ENCODE assay signal across 18 cellular contexts in the genomic region with DNA sequence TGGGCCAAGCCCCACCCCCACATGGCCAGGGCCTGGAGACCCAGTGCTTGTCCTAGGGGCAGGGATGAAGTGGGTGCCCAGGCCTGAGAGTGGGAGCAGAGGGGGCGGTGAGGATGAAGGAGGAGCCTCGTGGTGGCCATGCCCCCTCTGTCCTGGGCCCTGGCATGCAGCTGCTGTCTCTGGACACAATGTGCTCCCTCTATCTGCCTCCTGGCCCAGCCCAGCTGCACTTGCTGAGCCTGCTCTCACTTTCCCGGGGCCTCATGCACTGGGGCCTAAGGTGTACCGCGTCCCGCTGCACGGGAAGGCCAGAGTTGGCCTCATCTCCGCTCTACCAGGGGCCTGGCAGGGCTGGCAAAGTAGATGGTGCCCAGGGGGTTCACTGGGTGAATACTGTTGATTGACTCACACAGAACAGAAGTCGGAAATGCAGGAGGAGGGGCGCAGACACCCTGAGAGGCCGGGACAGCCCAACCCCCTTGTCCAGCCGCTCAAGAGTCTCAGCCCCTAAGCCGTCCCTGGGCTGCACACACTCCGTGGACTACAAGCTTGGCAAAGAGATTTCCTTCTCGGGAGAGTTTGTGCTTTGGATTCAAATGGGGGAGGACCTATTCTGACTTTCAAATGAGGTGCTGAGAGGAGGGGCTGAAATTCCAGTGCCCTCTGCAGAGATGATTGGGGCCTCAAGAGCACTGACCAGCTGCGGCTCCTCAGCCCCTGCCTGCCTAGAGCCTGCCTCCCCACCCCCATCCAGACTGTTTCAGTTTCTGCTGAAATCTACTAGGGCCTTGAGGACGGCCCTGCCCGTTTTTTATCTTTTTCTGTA.
DNase-seq lines count a peak whose midpoint lies in the region; ATAC-seq and TF ChIP-seq lines count a peak whose summit lies in the region.
"Had no signal": no experiment of that assay in that cellular context is flagged by ENCODE, and none has a peak within 500 bp of the region (broad histone marks: within the 10 kb centered on the region; RNA-seq: fewer than 3 reads in every experiment).

No MANE protein-coding gene starts in this region.

- H3K9ac ChIP-seq in neural progenitor cell = no peak overlapping the region

- H3K27ac ChIP-seq in cardiac muscle cell (peak overlapping the region; percentile 16), heart right ventricle (no peak overlapping the region), right cardiac atrium (ENCODE audit: low read length) (no peak overlapping the region), neural progenitor cell (peak overlapping the region; percentile 81)
- H3K27ac ChIP-seq: ascending aorta, esophagus squamous epithelium, transverse colon, VCaP had no signal

- peak; percentile 66 to 85 for DNase-seq in cardiac muscle cell (ENCODE audit: low read depth in 1 of 2, low spot score in 1 of 2)
- DNase-seq in heart right ventricle = no peak
- peak in 2 of 3 donors; percentile 18 to 37 for DNase-seq in right cardiac atrium
- DNase-seq in neural progenitor cell (ENCODE audit: low spot score) = peak; percentile 69
- DNase-seq in SKM-1 (lab: John Stamatoyannopoulos, UW; ENCODE audit: unreplicated experiment) = no peak
- DNase-seq: activated CD8-positive, alpha-beta memory T cell treated with anti-CD3 and anti-CD28 coated beads for 24 hours; CD4-positive, alpha-beta memory T cell; esophagus squamous epithelium; NCI-H187 treated with DMSO at 0.1 percent for 48 hours; NCI-H748 treated with DMSO at 0.1 percent for 48 hours; stimulated activated CD4-positive, alpha-beta T cell treated with anti-CD3 and anti-CD28 coated beads, Interleukin-4, amount 100 ng/mL, for 4 hours; transverse colon had no signal

- peak overlapping the region; percentile 48 for H3K4me2 ChIP-seq in neural progenitor cell

- H3K27me3 Mint-ChIP-seq in neural progenitor cell (ENCODE audit: insufficient read depth, low read depth) = peaks cover 7% of the 10 kb centered on the region

- H3K4me1 Mint-ChIP-seq in neural progenitor cell = peaks cover 38% of the 10 kb centered on the region

- peaks cover 4% of the 10 kb centered on the region for H4K20me1 ChIP-seq in neural progenitor cell (ENCODE audit: low read depth)

- no peak overlapping the region for H2AFZ ChIP-seq in neural progenitor cell (replicated peaks)

- TF ChIP-seq CTCF in cardiac muscle cell (IDR thresholded peaks at IDR 0.05; ENCODE audit: low read depth, low read length) (no peak), heart right ventricle (IDR thresholded peaks at IDR 0.05) (no peak), neural progenitor cell (IDR thresholded peaks at IDR 0.05) (no peak)

- intact Hi-C loops in heart right ventricle (cut with DNase I) (loop anchor here in 1 of 10 donors (10.0 kb wide), 1 partner anchor 402 kb away; no protein-coding TSS in a partner anchor), right cardiac atrium (cut with DNase I) (no loop called here)

- peaks cover 7% of the 10 kb centered on the region for H3K36me3 Mint-ChIP-seq in neural progenitor cell

- H3K9me3 ChIP-seq in cardiac muscle cell (ENCODE audit: low read depth) = no peaks in the 10 kb centered on the region
- H3K9me3 ChIP-seq in heart right ventricle = peaks cover 0 to 30% (median 14%) of the 10 kb centered on the region in 11 donors
- H3K9me3 ChIP-seq in right cardiac atrium (ENCODE audit: control insufficient read depth, low read length) = peaks cover 2% of the 10 kb centered on the region
- no peaks in the 10 kb centered on the region for H3K9me3 ChIP-seq in neural progenitor cell (ENCODE audit: low read depth)

- peaks cover 24% of the 10 kb centered on the region for H3F3A ChIP-seq in neural progenitor cell (ENCODE audit: low read depth)

- peak overlapping the region; percentile 93 for H3K27ac Mint-ChIP-seq in neural progenitor cell
- H3K27ac Mint-ChIP-seq: CD4-positive, alpha-beta memory T cell had no signal

- H3K27me3 ChIP-seq in cardiac muscle cell (no peaks in the 10 kb centered on the region), heart right ventricle (peaks cover 0 to 4% (median 0%) of the 10 kb centered on the region in 7 donors), right cardiac atrium (ENCODE audit: control insufficient read depth, insufficient read depth) (no peaks in the 10 kb centered on the region), neural progenitor cell (no peaks in the 10 kb centered on the region)
- H3K27me3 ChIP-seq: ascending aorta, transverse colon had no signal

- no peaks in the 10 kb centered on the region for H3K4me1 ChIP-seq in cardiac muscle cell (ENCODE audit: low read depth)
- H3K4me1 ChIP-seq in heart right ventricle = peaks cover 0 to 2% (median 0%) of the 10 kb centered on the region in 9 donors
- H3K4me1 ChIP-seq in right cardiac atrium (ENCODE audit: control insufficient read depth, insufficient read depth, low read length) = no peaks in the 10 kb centered on the region
- H3K4me1 ChIP-seq in neural progenitor cell = peaks cover 30% of the 10 kb centered on the region
- H3K4me1 ChIP-seq: ascending aorta, esophagus squamous epithelium had no signal

- no peaks in the 10 kb centered on the region for H3K36me3 ChIP-seq in cardiac muscle cell
- H3K36me3 ChIP-seq in heart right ventricle = no peaks in the 10 kb centered on the region
- H3K36me3 ChIP-seq in neural progenitor cell = no peaks in the 10 kb centered on the region
- H3K36me3 ChIP-seq: ascending aorta, esophagus squamous epithelium, transverse colon had no signal

- H3K4me3 Mint-ChIP-seq in neural progenitor cell = no peak overlapping the region
- H3K4me3 Mint-ChIP-seq: CD4-positive, alpha-beta memory T cell had no signal

- no peak overlapping the region for H3K4me3 ChIP-seq in cardiac muscle cell
- no peak overlapping the region for H3K4me3 ChIP-seq in heart right ventricle
- no peak overlapping the region for H3K4me3 ChIP-seq in right cardiac atrium (ENCODE audit: low read length)
- no peak overlapping the region for H3K4me3 ChIP-seq in neural progenitor cell
- H3K4me3 ChIP-seq: ascending aorta, esophagus squamous epithelium, lung, transverse colon had no signal

- peaks cover 10% of the 10 kb centered on the region for H3K9me3 Mint-ChIP-seq in neural progenitor cell

- WGBS in heart right ventricle, 2 donors = 62 to 63% methylated on average over 18 of the region's 18 CpGs
- WGBS in right cardiac atrium = 56% methylated on average over 18 of the region's 18 CpGs

- no peaks in the 10 kb centered on the region for H3K79me2 ChIP-seq in neural progenitor cell (ENCODE audit: low read depth)

- no peak for ATAC-seq in heart right ventricle
- ATAC-seq in right cardiac atrium = no peak
- ATAC-seq in GM19023 (IDR thresholded peaks at IDR 0.05; ENCODE audit: unreplicated experiment) = no peak
- ATAC-seq in HG02885 (IDR thresholded peaks at IDR 0.05; ENCODE audit: poor library complexity, unreplicated experiment) = no peak
- ATAC-seq in GM18520 (IDR thresholded peaks at IDR 0.05; ENCODE audit: unreplicated experiment) = no peak

Comparison
In these comparisons a context has a peak if more than half of its experiments do, and no peak if none do; other contexts are left out.
1. DNase-seq: peak in cardiac muscle cell (2 of 2), right cardiac atrium (2 of 3) and neural progenitor cell (single experiment); none in heart right ventricle (0 of 2) and SKM-1 (single experiment).
2. H3K27ac ChIP-seq: peak in cardiac muscle cell (single experiment) and neural progenitor cell (single experiment); none in heart right ventricle (0 of 10) and right cardiac atrium (single experiment).